In genomic region chr17:68197997-68198930, GRCh38 we compare ENCODE assay signal across 7 cellular contexts. TPM values are rescaled to one million over a fixed set of nuclear protein-coding genes. Genes with fewer than 3 reads are reported as not detected.
DNase-seq lines count a peak whose midpoint lies in the region; TF ChIP-seq lines count a peak whose summit lies in the region.

No MANE protein-coding gene starts in this region.

- no TSS peak for BruUV-seq in PC-9 (replicated peaks; lab: Mats Ljungman, UMichigan)

- peaks cover 6% of the 10 kb centered on the region; the same call in 1 of the 2 replicates for H3F3A ChIP-seq in PC-9 (ENCODE audit: insufficient read depth, low read depth)

- H3K36me3 ChIP-seq in PC-9 (ENCODE audit: low read depth) (no peaks in the 10 kb centered on the region), esophagus (ENCODE audit: control insufficient read depth in 2 of 2, insufficient read depth in 2 of 2, low read length in 1 of 2) (no peaks in the 10 kb centered on the region)

- peak overlapping the region; percentile 92 for H3K4me2 ChIP-seq in PC-9

- H2AFZ ChIP-seq in PC-9, result peak overlapping the region; percentile 63; the same call in 1 of the 2 replicates

- DNase-seq in GM20000 (ENCODE audit: low spot score) (peak; percentile 63), PC-9 (peak; percentile 58 to 64), NCI-H187 treated with DMSO at 0.1 percent for 48 hours (lab: John Stamatoyannopoulos, UW) (no peak), NCI-H1694 (lab: John Stamatoyannopoulos, UW) (no peak)
- no peak for DNase-seq in effector CD8-positive, alpha-beta T cell (lab: John Stamatoyannopoulos, UW)

- H3K9me3 ChIP-seq in PC-9 (ENCODE audit: insufficient read depth, low read depth) (no peaks in the 10 kb centered on the region), esophagus (ENCODE audit: control insufficient read depth in 2 of 2, insufficient read depth in 1 of 2, low read depth in 1 of 2, low read length in 1 of 2) (peaks cover 3 to 4% of the 10 kb centered on the region in 2 donors)

- H3K79me2 ChIP-seq in PC-9 (ENCODE audit: low read depth), result no peaks in the 10 kb centered on the region

- peak overlapping the region; percentile 52; the same call in 1 of the 2 replicates for H3K4me3 ChIP-seq in PC-9
- peak overlapping the region; percentile 42 to 50 for H3K4me3 ChIP-seq in esophagus (ENCODE audit: low read depth in 1 of 2, low read length in 2 of 2)
- peak overlapping the region in 6 of 7 experiments; percentile 24 to 49 (median 32) for H3K4me3 ChIP-seq in skin epidermis

- TF ChIP-seq CTCF in GM20000 (IDR thresholded peaks at IDR 0.05; ENCODE audit: extremely low read depth, missing control alignments) (no peak), PC-9 (conservative IDR thresholded peaks at IDR 0.05) (no peak)

- CTCF ChIA-PET in PC-9 (lab: Charles Lee), result no interaction called here

- H3K27ac ChIP-seq in PC-9 (no peak overlapping the region), esophagus (ENCODE audit: low read depth in 2 of 2, low read length in 1 of 2) (no peak overlapping the region), skin epidermis (peak overlapping the region in 2 of 21 experiments; percentile 23 to 53)

- POLR2A ChIA-PET in PC-9 (lab: Charles Lee; ENCODE audit: unreplicated experiment), result no interaction called here

- H3K9me2 ChIP-seq in PC-9 (ENCODE audit: insufficient read depth), result no peaks in the 10 kb centered on the region

- H3K27me3 ChIP-seq in PC-9 (ENCODE audit: insufficient read depth, low read depth) (peaks cover 18% of the 10 kb centered on the region), esophagus (ENCODE audit: control insufficient read depth in 1 of 2, insufficient read depth in 2 of 2, low read length in 2 of 2) (peaks cover 0 to 18% of the 10 kb centered on the region in 2 donors)

- intact Hi-C loops in PC-9 (cut with micrococcal nuclease; ENCODE audit: unreplicated experiment), result loop anchor here (10.0 kb wide), 1 partner anchor 557 kb away; no protein-coding TSS in a partner anchor

- peaks cover 14% of the 10 kb centered on the region; the same call in 1 of the 2 replicates for H3K4me1 ChIP-seq in PC-9 (replicated peaks; ENCODE audit: insufficient read depth)
- H3K4me1 ChIP-seq in esophagus (ENCODE audit: control insufficient read depth in 2 of 2, insufficient read depth in 2 of 2, low read length in 1 of 2), result peaks cover 13 to 15% of the 10 kb centered on the region in 2 donors

- H4K20me1 ChIP-seq in PC-9 (ENCODE audit: insufficient read depth), result no peaks in the 10 kb centered on the region

- 17 to 22% methylated on average over 61 of the region's 61 CpGs for WGBS in esophagus, 2 donors

RNA-seq across cellular contexts. Expression of gene AMZ2, which starts 49.6 kb away (rescaled TPM):
- total RNA-seq in PC-9 (2021), result 60.8 and 88.3 TPM in 2 replicates
- polyA plus RNA-seq in esophagus, result 10 to 100 TPM; 32.2 to 37.7 TPM

Comparison
In these comparisons a context has a peak if more than half of its experiments do, and no peak if none do; other contexts are left out.
1. DNase-seq: peak in GM20000 (single experiment) and PC-9 (2 of 2); none in NCI-H187 treated with DMSO at 0.1 percent for 48 hours (single experiment), effector CD8-positive, alpha-beta T cell (single experiment) and NCI-H1694 (single experiment).
2. Peak in every context shown above with its lines, with median percentiles within 50 percentile points of each other: H3K4me3 ChIP-seq.